ENCODE assay signal across 14 cellular contexts in genomic region chr1:30423570-30423969, GRCh38.
A peak's percentile ranks its signal among the peaks of the same experiment; 100 is the strongest.
DNase-seq lines count a peak whose midpoint lies in the region; ATAC-seq and TF ChIP-seq lines count a peak whose summit lies in the region.
"Had no signal": no experiment of that assay in that cellular context is flagged by ENCODE, and none has a peak within 500 bp of the region (broad histone marks: within the 10 kb centered on the region; RNA-seq: fewer than 3 reads in every experiment).

No MANE protein-coding gene starts in this region.

- peaks cover 91% of the 10 kb centered on the region for H3K27me3 ChIP-seq in MM.1S (replicated peaks; ENCODE audit: insufficient read depth, low read length)
- H3K27me3 ChIP-seq: BLaER1 treated with 17β-estradiol and CSF1 and Interleukin-3, amounts not matched to agents 10 nM and 100 nM had no signal

- no peaks in the 10 kb centered on the region for H3F3A ChIP-seq in MM.1S (ENCODE audit: insufficient read depth, low read length)

- no peak overlapping the region for H3K27ac Mint-ChIP-seq in activated CD8-positive, alpha-beta T cell treated with anti-CD3 and anti-CD28 coated beads, Interleukin-2, amount 10 ng/mL, durations not matched to agents 7 days and 5 days
- no peak overlapping the region for H3K27ac Mint-ChIP-seq in activated CD8-positive, alpha-beta T cell treated with anti-CD3 and anti-CD28 coated beads for 36 hours
- no peak overlapping the region for H3K27ac Mint-ChIP-seq in osteocyte (ENCODE audit: unreplicated experiment)
- H3K27ac Mint-ChIP-seq: CD4-positive, CD25-positive, alpha-beta regulatory T cell had no signal

- no peak overlapping the region for H2AFZ ChIP-seq in MM.1S (ENCODE audit: low read length)

- no peaks in the 10 kb centered on the region for H3K36me3 ChIP-seq in MM.1S (replicated peaks; ENCODE audit: insufficient read depth, low read length)
- H3K36me3 ChIP-seq: BLaER1 treated with 17β-estradiol and CSF1 and Interleukin-3, amounts not matched to agents 10 nM and 100 nM had no signal

- no peak overlapping the region for H3K27ac ChIP-seq in MM.1S (ENCODE audit: low read length)

- H3K4me1 Mint-ChIP-seq in activated CD8-positive, alpha-beta T cell treated with anti-CD3 and anti-CD28 coated beads, Interleukin-2, amount 10 ng/mL, durations not matched to agents 7 days and 5 days (ENCODE audit: low read depth), result no peaks in the 10 kb centered on the region
- no peaks in the 10 kb centered on the region for H3K4me1 Mint-ChIP-seq in activated CD8-positive, alpha-beta T cell treated with anti-CD3 and anti-CD28 coated beads for 36 hours (ENCODE audit: low read depth)
- no peaks in the 10 kb centered on the region for H3K4me1 Mint-ChIP-seq in osteocyte (ENCODE audit: unreplicated experiment)
- H3K4me1 Mint-ChIP-seq: CD4-positive, CD25-positive, alpha-beta regulatory T cell had no signal

- H3K4me2 ChIP-seq in MM.1S (ENCODE audit: low read depth, low read length), result no peak overlapping the region
- H3K4me2 ChIP-seq: BLaER1 treated with 17β-estradiol and CSF1 and Interleukin-3, amounts not matched to agents 10 nM and 100 nM had no signal

- peaks cover 3% of the 10 kb centered on the region for H3K27me3 Mint-ChIP-seq in activated CD8-positive, alpha-beta T cell treated with anti-CD3 and anti-CD28 coated beads, Interleukin-2, amount 10 ng/mL, durations not matched to agents 7 days and 5 days (ENCODE audit: low read depth)
- peaks cover 28% of the 10 kb centered on the region for H3K27me3 Mint-ChIP-seq in activated CD8-positive, alpha-beta T cell treated with anti-CD3 and anti-CD28 coated beads for 36 hours
- H3K27me3 Mint-ChIP-seq in osteocyte (ENCODE audit: unreplicated experiment), result no peaks in the 10 kb centered on the region

- H3K9me3 ChIP-seq in MM.1S (replicated peaks; ENCODE audit: insufficient read depth, low read length), result no peaks in the 10 kb centered on the region

- intact Hi-C loops in activated CD8-positive, alpha-beta T cell treated with anti-CD3 and anti-CD28 coated beads for 36 hours (cut with micrococcal nuclease), result no loop called here

- H3K4me3 Mint-ChIP-seq in activated CD8-positive, alpha-beta T cell treated with anti-CD3 and anti-CD28 coated beads, Interleukin-2, amount 10 ng/mL, durations not matched to agents 7 days and 5 days, result no peak overlapping the region
- no peak overlapping the region for H3K4me3 Mint-ChIP-seq in activated CD8-positive, alpha-beta T cell treated with anti-CD3 and anti-CD28 coated beads for 36 hours
- H3K4me3 Mint-ChIP-seq in osteocyte (ENCODE audit: unreplicated experiment), result no peak overlapping the region
- H3K4me3 Mint-ChIP-seq: CD4-positive, CD25-positive, alpha-beta regulatory T cell had no signal

- CTCF ChIA-PET in activated CD8-positive, alpha-beta T cell treated with anti-CD3 and anti-CD28 coated beads, Interleukin-2, amount 10 ng/mL, durations not matched to agents 7 days and 5 days (lab: Charles Lee), result no interaction called here
- CTCF ChIA-PET in activated CD8-positive, alpha-beta T cell treated with anti-CD3 and anti-CD28 coated beads for 36 hours (lab: Charles Lee), result no interaction called here

- no peak for ATAC-seq in activated CD8-positive, alpha-beta T cell treated with anti-CD3 and anti-CD28 coated beads, Interleukin-2, amount 10 ng/mL, durations not matched to agents 7 days and 5 days
- ATAC-seq in activated CD8-positive, alpha-beta T cell treated with anti-CD3 and anti-CD28 coated beads for 36 hours, result no peak
- ATAC-seq: GM12878, HCT116 had no signal

- POLR2A ChIA-PET in activated CD8-positive, alpha-beta T cell treated with anti-CD3 and anti-CD28 coated beads, Interleukin-2, amount 10 ng/mL, durations not matched to agents 7 days and 5 days (lab: Charles Lee), result no interaction called here
- POLR2A ChIA-PET in activated CD8-positive, alpha-beta T cell treated with anti-CD3 and anti-CD28 coated beads for 36 hours (lab: Charles Lee), result no interaction called here

- no peaks in the 10 kb centered on the region for H4K20me1 ChIP-seq in MM.1S (ENCODE audit: insufficient read depth, low read length)
- H4K20me1 ChIP-seq: BLaER1 treated with 17β-estradiol and CSF1 and Interleukin-3, amounts not matched to agents 10 nM and 100 nM had no signal

- peak; percentile 4 for DNase-seq in activated CD8-positive, alpha-beta T cell treated with anti-CD3 and anti-CD28 coated beads, Interleukin-2, amount 10 ng/mL, durations not matched to agents 7 days and 5 days
- no peak for DNase-seq in activated CD8-positive, alpha-beta T cell treated with anti-CD3 and anti-CD28 coated beads for 36 hours
- DNase-seq in D341Med (ENCODE audit: low spot score), result peak; percentile 3
- peak; percentile 7 for DNase-seq in ecto neural progenitor cell (ENCODE audit: low spot score)
- peak; percentile 40 for DNase-seq in osteocyte (ENCODE audit: extremely low spot score, unreplicated experiment)
- DNase-seq in MM.1S, result no peak
- no peak for DNase-seq in stimulated activated CD4-positive, alpha-beta T cell treated with anti-CD3 and anti-CD28 coated beads, Interleukin-1b, Interleukin-23, amount 100 ng/mL, for 48 hours
- DNase-seq in GM03348 (ENCODE audit: low spot score), result no peak
- DNase-seq: 8988T; CD4-positive, CD25-positive, alpha-beta regulatory T cell; DMS 273 treated with DMSO at 0.1 percent for 48 hours had no signal

- H3K9me2 ChIP-seq in MM.1S (replicated peaks; ENCODE audit: insufficient read depth, low read length), result no peaks in the 10 kb centered on the region

- no peak for TF ChIP-seq CTCF in activated CD8-positive, alpha-beta T cell treated with anti-CD3 and anti-CD28 coated beads for 36 hours (IDR thresholded peaks at IDR 0.05)
- TF ChIP-seq CTCF in osteocyte (IDR thresholded peaks at IDR 0.05) (no peak), MM.1S (IDR thresholded peaks at IDR 0.05; ENCODE audit: low read length) (no peak)

- H3K9me3 Mint-ChIP-seq in activated CD8-positive, alpha-beta T cell treated with anti-CD3 and anti-CD28 coated beads, Interleukin-2, amount 10 ng/mL, durations not matched to agents 7 days and 5 days (ENCODE audit: insufficient read depth), result no peaks in the 10 kb centered on the region
- H3K9me3 Mint-ChIP-seq in activated CD8-positive, alpha-beta T cell treated with anti-CD3 and anti-CD28 coated beads for 36 hours, result peaks cover 8% of the 10 kb centered on the region
- no peaks in the 10 kb centered on the region for H3K9me3 Mint-ChIP-seq in osteocyte (ENCODE audit: unreplicated experiment)

- no peaks in the 10 kb centered on the region for H3K36me3 Mint-ChIP-seq in activated CD8-positive, alpha-beta T cell treated with anti-CD3 and anti-CD28 coated beads, Interleukin-2, amount 10 ng/mL, durations not matched to agents 7 days and 5 days (ENCODE audit: low read depth)
- H3K36me3 Mint-ChIP-seq in activated CD8-positive, alpha-beta T cell treated with anti-CD3 and anti-CD28 coated beads for 36 hours (ENCODE audit: low read depth), result no peaks in the 10 kb centered on the region
- H3K36me3 Mint-ChIP-seq in osteocyte (ENCODE audit: unreplicated experiment), result no peaks in the 10 kb centered on the region
- H3K36me3 Mint-ChIP-seq: CD4-positive, CD25-positive, alpha-beta regulatory T cell had no signal

- no peaks in the 10 kb centered on the region for H3K79me2 ChIP-seq in MM.1S (ENCODE audit: low read length)

- no peaks in the 10 kb centered on the region for H3K4me1 ChIP-seq in MM.1S (ENCODE audit: low read length)

- no peak overlapping the region for H3K4me3 ChIP-seq in MM.1S (ENCODE audit: low read length)
- H3K4me3 ChIP-seq: BLaER1 treated with 17β-estradiol and CSF1 and Interleukin-3, amounts not matched to agents 10 nM and 100 nM; GM12878 had no signal

- H3K9ac ChIP-seq in MM.1S (ENCODE audit: low read length), result no peak overlapping the region
- H3K9ac ChIP-seq: BLaER1 treated with 17β-estradiol and CSF1 and Interleukin-3, amounts not matched to agents 10 nM and 100 nM had no signal

Comparison
In these comparisons a context has a peak if more than half of its experiments do, and no peak if none do; other contexts are left out.
1. DNase-seq: peak in activated CD8-positive, alpha-beta T cell treated with anti-CD3 and anti-CD28 coated beads, Interleukin-2, amount 10 ng/mL, durations not matched to agents 7 days and 5 days (single experiment), D341Med (single experiment), ecto neural progenitor cell (single experiment) and osteocyte (single experiment); none in activated CD8-positive, alpha-beta T cell treated with anti-CD3 and anti-CD28 coated beads for 36 hours (single experiment), MM.1S (single experiment), stimulated activated CD4-positive, alpha-beta T cell treated with anti-CD3 and anti-CD28 coated beads, Interleukin-1b, Interleukin-23, amount 100 ng/mL, for 48 hours (single experiment) and GM03348 (single experiment).